Comparison of ENCODE assay signal across 26 cellular contexts in the genomic region with DNA sequence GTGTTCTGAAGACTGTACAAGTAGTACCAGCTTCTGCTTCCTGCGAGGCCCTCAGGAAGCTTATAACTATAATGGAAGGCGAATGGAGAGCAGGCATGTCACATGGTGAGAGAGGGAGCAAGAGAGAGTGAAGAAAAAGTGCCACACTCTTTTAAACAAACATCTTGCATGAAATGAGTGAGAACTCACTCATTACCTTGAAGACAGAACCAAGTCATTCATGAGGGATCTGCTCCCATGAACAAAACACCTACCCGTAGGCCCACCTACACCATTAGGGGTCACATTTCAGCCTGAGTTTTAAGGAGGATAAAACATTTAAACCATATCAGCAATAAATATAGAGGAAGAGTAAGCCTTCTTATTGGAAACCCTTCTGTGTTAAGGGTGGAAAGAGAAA. TPM values are rescaled to one million over a fixed set of nuclear protein-coding genes. Genes with fewer than 3 reads are reported as not detected.
DNase-seq lines count a peak whose midpoint lies in the region; ATAC-seq and FAIRE-seq lines count a peak whose summit lies in the region.
"Had no signal": no experiment of that assay in that cellular context is flagged by ENCODE, and none has a peak within 500 bp of the region (broad histone marks: within the 10 kb centered on the region; RNA-seq: fewer than 3 reads in every experiment).

No MANE protein-coding gene starts in this region.

- DNase-seq in activated naive CD4-positive, alpha-beta T cell treated with anti-CD3 and anti-CD28 coated beads, Interleukin-2, amount 50 U/mL, for 72 hours (ENCODE audit: low spot score in 2 of 2), result no peak
- DNase-seq in activated naive CD4-positive, alpha-beta T cell treated with anti-CD3 and anti-CD28 coated beads, Interleukin-2, amount 10 ng/mL, durations not matched to agents 7 days and 5 days, result no peak
- DNase-seq in GM18507 (ENCODE audit: extremely low spot score, insufficient read length, low read depth), result no peak
- no peak for DNase-seq in activated naive CD8-positive, alpha-beta T cell treated with anti-CD3 and anti-CD28 coated beads, Interleukin-2, amount 50 U/mL, for 24 hours
- DNase-seq in stimulated activated naive CD8-positive, alpha-beta T cell treated with anti-CD3 and anti-CD28 coated beads, Interleukin-15, amount 100 ng/mL, for 72 hours, result no peak
- no peak for DNase-seq in KBM-7
- DNase-seq: activated CD4-positive, alpha-beta T cell treated with anti-CD3 and anti-CD28 coated beads, Interleukin-2, amount 50 U/mL, for 4 hours; activated CD8-positive, alpha-beta memory T cell treated with anti-CD3 and anti-CD28 coated beads, Interleukin-2, amount 50 U/mL, for 4 hours; activated effector memory CD4-positive, alpha-beta T cell treated with anti-CD3 and anti-CD28 coated beads, Interleukin-2, amount 50 U/mL, for 16 hours; amygdala; DND-41; GM23248; left ventricle myocardium inferior; NCI-H1048; NCI-H187; NCI-H2171 treated with DMSO at 0.1 percent for 48 hours; NCI-H526; NK-92 treated with Interleukin-12 subunit alpha and Interleukin-12 subunit beta, amount 100 ng/mL, for 24 hours; PC-9; T1000; transverse colon; WERI-Rb-1 had no signal

- CTCF ChIA-PET in activated naive CD4-positive, alpha-beta T cell treated with anti-CD3 and anti-CD28 coated beads, Interleukin-2, amount 10 ng/mL, durations not matched to agents 7 days and 5 days (lab: Charles Lee), result interaction anchor here (0.7 kb wide), 1 partner anchor 485 kb away, joined by 3 read pairs; no protein-coding TSS in a partner anchor

- peak; percentile 18 for FAIRE-seq in GM18507 (lab: Jason Lieb, UNC)
- FAIRE-seq: islet of Langerhans had no signal

- no peak for ATAC-seq in activated naive CD4-positive, alpha-beta T cell treated with anti-CD3 and anti-CD28 coated beads, Interleukin-2, amount 50 U/mL, for 72 hours
- ATAC-seq in activated naive CD8-positive, alpha-beta T cell treated with anti-CD3 and anti-CD28 coated beads, Interleukin-2, amount 50 U/mL, for 24 hours, result no peak
- peak; percentile 60 for ATAC-seq in stimulated activated naive CD8-positive, alpha-beta T cell treated with anti-CD3 and anti-CD28 coated beads, Interleukin-15, amount 100 ng/mL, for 72 hours
- ATAC-seq in HG03432 (IDR thresholded peaks at IDR 0.05; ENCODE audit: unreplicated experiment), result no peak
- ATAC-seq: Right ventricle myocardium inferior had no signal

- no peak overlapping the region for H3K4me3 Mint-ChIP-seq in activated naive CD4-positive, alpha-beta T cell treated with anti-CD3 and anti-CD28 coated beads, Interleukin-2, amount 10 ng/mL, durations not matched to agents 7 days and 5 days
- H3K4me3 Mint-ChIP-seq in activated naive CD8-positive, alpha-beta T cell treated with anti-CD3 and anti-CD28 coated beads, Interleukin-2, amount 50 U/mL, for 24 hours, result no peak overlapping the region
- no peak overlapping the region for H3K4me3 Mint-ChIP-seq in stimulated activated naive CD8-positive, alpha-beta T cell treated with anti-CD3 and anti-CD28 coated beads, Interleukin-15, amount 100 ng/mL, for 72 hours

- H3K27me3 Mint-ChIP-seq in activated naive CD4-positive, alpha-beta T cell treated with anti-CD3 and anti-CD28 coated beads, Interleukin-2, amount 10 ng/mL, durations not matched to agents 7 days and 5 days, result no peaks in the 10 kb centered on the region
- no peaks in the 10 kb centered on the region for H3K27me3 Mint-ChIP-seq in activated naive CD8-positive, alpha-beta T cell treated with anti-CD3 and anti-CD28 coated beads, Interleukin-2, amount 50 U/mL, for 24 hours
- H3K27me3 Mint-ChIP-seq in stimulated activated naive CD8-positive, alpha-beta T cell treated with anti-CD3 and anti-CD28 coated beads, Interleukin-15, amount 100 ng/mL, for 72 hours, result no peaks in the 10 kb centered on the region

- in situ Hi-C loops in KBM-7 (cut with MboI; ENCODE audit: low pct_unique_long_range_greater_than_20kb, low sequenced_read_pairs), result no loop called here

- H3K4me1 Mint-ChIP-seq in activated naive CD4-positive, alpha-beta T cell treated with anti-CD3 and anti-CD28 coated beads, Interleukin-2, amount 10 ng/mL, durations not matched to agents 7 days and 5 days, result peaks cover 21% of the 10 kb centered on the region
- H3K4me1 Mint-ChIP-seq in activated naive CD8-positive, alpha-beta T cell treated with anti-CD3 and anti-CD28 coated beads, Interleukin-2, amount 50 U/mL, for 24 hours, result peaks cover 26% of the 10 kb centered on the region
- peaks cover 25% of the 10 kb centered on the region for H3K4me1 Mint-ChIP-seq in stimulated activated naive CD8-positive, alpha-beta T cell treated with anti-CD3 and anti-CD28 coated beads, Interleukin-15, amount 100 ng/mL, for 72 hours

- peak overlapping the region; percentile 43 to 73 for H3K27ac Mint-ChIP-seq in activated naive CD4-positive, alpha-beta T cell treated with anti-CD3 and anti-CD28 coated beads, Interleukin-2, amount 50 U/mL, for 72 hours
- no peak overlapping the region for H3K27ac Mint-ChIP-seq in activated naive CD4-positive, alpha-beta T cell treated with anti-CD3 and anti-CD28 coated beads, Interleukin-2, amount 10 ng/mL, durations not matched to agents 7 days and 5 days
- H3K27ac Mint-ChIP-seq in activated naive CD8-positive, alpha-beta T cell treated with anti-CD3 and anti-CD28 coated beads, Interleukin-2, amount 50 U/mL, for 24 hours, result peak overlapping the region; percentile 40
- H3K27ac Mint-ChIP-seq in stimulated activated naive CD8-positive, alpha-beta T cell treated with anti-CD3 and anti-CD28 coated beads, Interleukin-15, amount 100 ng/mL, for 72 hours, result no peak overlapping the region

- peaks cover 20 to 56% of the 10 kb centered on the region in 2 donors for H3K36me3 Mint-ChIP-seq in activated naive CD4-positive, alpha-beta T cell treated with anti-CD3 and anti-CD28 coated beads, Interleukin-2, amount 50 U/mL, for 72 hours
- peaks cover 47% of the 10 kb centered on the region for H3K36me3 Mint-ChIP-seq in activated naive CD4-positive, alpha-beta T cell treated with anti-CD3 and anti-CD28 coated beads, Interleukin-2, amount 10 ng/mL, durations not matched to agents 7 days and 5 days
- H3K36me3 Mint-ChIP-seq in activated naive CD8-positive, alpha-beta T cell treated with anti-CD3 and anti-CD28 coated beads, Interleukin-2, amount 50 U/mL, for 24 hours (ENCODE audit: low read depth), result peaks cover 44% of the 10 kb centered on the region

- H3K9me3 Mint-ChIP-seq in activated naive CD4-positive, alpha-beta T cell treated with anti-CD3 and anti-CD28 coated beads, Interleukin-2, amount 50 U/mL, for 72 hours, result peaks cover 0 to 4% of the 10 kb centered on the region in 2 donors
- H3K9me3 Mint-ChIP-seq in activated naive CD4-positive, alpha-beta T cell treated with anti-CD3 and anti-CD28 coated beads, Interleukin-2, amount 10 ng/mL, durations not matched to agents 7 days and 5 days, result peaks cover 9% of the 10 kb centered on the region
- peaks cover 17% of the 10 kb centered on the region for H3K9me3 Mint-ChIP-seq in activated naive CD8-positive, alpha-beta T cell treated with anti-CD3 and anti-CD28 coated beads, Interleukin-2, amount 50 U/mL, for 24 hours
- H3K9me3 Mint-ChIP-seq in stimulated activated naive CD8-positive, alpha-beta T cell treated with anti-CD3 and anti-CD28 coated beads, Interleukin-15, amount 100 ng/mL, for 72 hours, result peaks cover 8 to 9% of the 10 kb centered on the region in 2 donors

RNA-seq across cellular contexts. Expression of gene P2RY10, which starts 19.4 kb away (rescaled TPM):
- 10 to 100 TPM; 47.2 to 96.6 TPM for total RNA-seq in activated naive CD4-positive, alpha-beta T cell treated with anti-CD3 and anti-CD28 coated beads, Interleukin-2, amount 50 U/mL, for 72 hours
- total RNA-seq: glomerular endothelial cell, GM23248, left ventricle myocardium inferior, PC-9, Right ventricle myocardium inferior had no signal

Comparison
In these comparisons a context has a peak if more than half of its experiments do, and no peak if none do; other contexts are left out.
1. H3K27ac Mint-ChIP-seq: peak in activated naive CD4-positive, alpha-beta T cell treated with anti-CD3 and anti-CD28 coated beads, Interleukin-2, amount 50 U/mL, for 72 hours (2 of 2) and activated naive CD8-positive, alpha-beta T cell treated with anti-CD3 and anti-CD28 coated beads, Interleukin-2, amount 50 U/mL, for 24 hours (single experiment); none in activated naive CD4-positive, alpha-beta T cell treated with anti-CD3 and anti-CD28 coated beads, Interleukin-2, amount 10 ng/mL, durations not matched to agents 7 days and 5 days (single experiment) and stimulated activated naive CD8-positive, alpha-beta T cell treated with anti-CD3 and anti-CD28 coated beads, Interleukin-15, amount 100 ng/mL, for 72 hours (0 of 2).